ENCODE assay signal across 8 cellular contexts in genomic region chr6:30691208-30691872, GRCh38. TPM values are rescaled to one million over a fixed set of nuclear protein-coding genes. Genes with fewer than 3 reads are reported as not detected.
DNase-seq lines count a peak whose midpoint lies in the region; ATAC-seq and TF ChIP-seq lines count a peak whose summit lies in the region.

No MANE protein-coding gene starts in this region.

- no peaks in the 10 kb centered on the region for H3K9me3 Mint-ChIP-seq in CD14-positive monocyte
- H3K9me3 Mint-ChIP-seq in natural killer cell = no peaks in the 10 kb centered on the region

- ATAC-seq in natural killer cell (no peak), HG02852 (IDR thresholded peaks at IDR 0.05; ENCODE audit: unreplicated experiment) (no peak)

- peaks cover 4 to 6% of the 10 kb centered on the region in 2 donors for H3K36me3 Mint-ChIP-seq in CD14-positive monocyte
- H3K36me3 Mint-ChIP-seq in natural killer cell = no peaks in the 10 kb centered on the region

- peak overlapping the region; percentile 3 for H3K27ac ChIP-seq in cingulate gyrus (ENCODE audit: low read depth, low read length)

- intact Hi-C loops in CD14-positive monocyte (cut with micrococcal nuclease) = no loop called here
- intact Hi-C loops in natural killer cell (cut with micrococcal nuclease) = no loop called here

- H3K4me1 Mint-ChIP-seq in CD14-positive monocyte (peaks cover 43% of the 10 kb centered on the region), natural killer cell (peaks cover 39 to 45% of the 10 kb centered on the region in 2 donors)

- DNase-seq in CD14-positive monocyte (ENCODE audit: low spot score) (no peak), M059J (ENCODE audit: low read depth) (peak; percentile 48), natural killer cell (no peak), NCI-H2196 (lab: John Stamatoyannopoulos, UW; ENCODE audit: unreplicated experiment) (no peak), SW480 (ENCODE audit: low spot score) (no peak), NCI-H1694 treated with DMSO at 0.1 percent for 48 hours (lab: John Stamatoyannopoulos, UW) (no peak)

- H3K4me3 Mint-ChIP-seq in CD14-positive monocyte (peak overlapping the region; percentile 88 to 97), natural killer cell (peak overlapping the region; percentile 79)

- H3K27me3 Mint-ChIP-seq in CD14-positive monocyte (ENCODE audit: low read depth in 3 of 3) (peaks cover 0 to 4% (median 0%) of the 10 kb centered on the region in 3 donors), natural killer cell (ENCODE audit: low read depth in 2 of 2) (no peaks in the 10 kb centered on the region)

- no peak for TF ChIP-seq CTCF in CD14-positive monocyte (IDR thresholded peaks at IDR 0.05)
- no peak for TF ChIP-seq CTCF in natural killer cell (IDR thresholded peaks at IDR 0.05)

- H3K27ac Mint-ChIP-seq in CD14-positive monocyte (peak overlapping the region in 6 of 7 donors; percentile 70 to 98 (median 80)), natural killer cell (peak overlapping the region; percentile 91 to 98)

RNA-seq across cellular contexts. Expression of gene NRM, which starts 0.6 kb away (rescaled TPM):
- polyA plus RNA-seq in CD14-positive monocyte = 10 to 100 TPM; 25.9 to 35.0 TPM
- 36.3 and 38.2 TPM in 2 replicates for total RNA-seq in M059J (2014; rRNA removed; shearing (Covaris generic))
- 1 to 10 TPM; 7.4 to 8.9 (median 8.7) TPM for total RNA-seq in natural killer cell

RNA-seq across cellular contexts. Expression of gene PPP1R18, which starts 4.9 kb away (rescaled TPM):
- 10 to 100 TPM; 58.5 to 78.9 TPM for polyA plus RNA-seq in CD14-positive monocyte
- total RNA-seq in M059J (2014; rRNA removed; shearing (Covaris generic)) = 100 and 139 TPM in 2 replicates
- 100 to 1,000 TPM; 183 to 260 (median 219) TPM for total RNA-seq in natural killer cell

RNA-seq across cellular contexts. Expression of gene DHX16, which starts 18.5 kb away (rescaled TPM):
- polyA plus RNA-seq in CD14-positive monocyte = 10 to 100 TPM; 16.4 to 19.0 TPM
- total RNA-seq in M059J (2014; rRNA removed; shearing (Covaris generic)) = 52.2 and 64.8 TPM in 2 replicates
- 10 to 100 TPM; 27.3 to 35.7 (median 27.7) TPM for total RNA-seq in natural killer cell

RNA-seq across cellular contexts. Expression of gene MDC1, which starts 25.7 kb away (rescaled TPM):
- under 1 TPM; 0.27 to 0.34 TPM for polyA plus RNA-seq in CD14-positive monocyte
- total RNA-seq in M059J (2014; rRNA removed; shearing (Covaris generic)) = 9.9 and 10.9 TPM in 2 replicates
- 10 to 100 TPM; 61.2 to 77.0 (median 64.5) TPM for total RNA-seq in natural killer cell

RNA-seq across cellular contexts. Expression of gene TUBB, which starts 28.8 kb away (rescaled TPM):
- polyA plus RNA-seq in CD14-positive monocyte = 10 to 100 TPM; 48.4 to 57.0 TPM
- 1,768 and 1,968 TPM in 2 replicates for total RNA-seq in M059J (2014; rRNA removed; shearing (Covaris generic))
- 100 to 1,000 TPM; 121 to 168 (median 127) TPM for total RNA-seq in natural killer cell
